In the genomic region with DNA sequence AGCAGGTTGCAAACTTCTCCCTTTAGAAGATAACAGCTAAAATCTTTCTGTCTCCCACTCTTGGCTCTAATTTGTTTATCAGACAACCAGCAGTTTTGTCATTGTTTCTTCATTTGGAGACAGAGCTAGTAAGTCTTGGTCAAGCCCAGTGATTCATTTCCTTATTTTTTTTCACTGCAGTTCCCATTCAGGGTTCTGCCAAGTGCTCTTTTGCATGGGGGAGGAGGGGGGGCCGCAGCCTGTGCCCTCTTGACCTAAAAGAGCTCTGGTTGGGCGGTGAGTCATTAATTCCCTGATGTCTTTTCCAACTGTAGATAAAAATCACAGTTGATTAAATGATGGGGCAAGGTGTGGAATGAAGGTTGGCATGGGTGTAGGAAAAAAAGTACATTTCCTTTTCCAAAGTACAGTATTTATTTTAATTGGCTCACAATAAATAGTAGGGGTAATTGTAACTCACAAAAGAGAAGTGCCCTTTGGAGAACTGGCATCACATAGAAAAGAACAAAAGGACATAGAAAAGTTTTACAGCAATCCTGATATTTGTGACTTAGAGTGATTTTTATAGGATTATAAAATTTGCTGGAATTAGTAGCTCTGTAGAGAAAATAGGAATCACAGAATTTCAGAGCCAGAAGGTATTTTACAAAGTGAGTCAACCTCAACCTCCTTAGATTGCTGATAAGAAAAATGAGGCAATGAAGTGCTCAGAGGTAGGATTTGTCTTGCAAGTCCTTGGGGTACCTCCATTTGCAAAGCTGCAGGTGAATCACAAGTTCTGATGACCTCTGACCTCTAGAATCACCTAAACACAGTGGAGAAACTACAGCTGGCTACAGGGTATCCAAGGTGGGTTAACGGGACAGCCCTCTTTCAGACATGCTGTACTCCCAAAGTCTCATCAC, we compare ENCODE assay signal across 8 cellular contexts.
DNase-seq lines count a peak whose midpoint lies in the region; ATAC-seq, FAIRE-seq and TF ChIP-seq lines count a peak whose summit lies in the region.

No MANE protein-coding gene starts in this region.

- intact Hi-C loops in Right ventricle myocardium inferior (cut with DNase I): no loop called here
- intact Hi-C loops in sigmoid colon (cut with DNase I): no loop called here

- no peaks in the 10 kb centered on the region for H3K36me3 ChIP-seq in sigmoid colon

- FAIRE-seq in A549 (lab: Jason Lieb, UNC): no peak

- no peaks in the 10 kb centered on the region for H3K9me3 Mint-ChIP-seq in endothelial cell (ENCODE audit: unreplicated experiment)

- peak; percentile 67 to 96 for DNase-seq in A549 (ENCODE audit: low read depth in 1 of 2, low spot score in 1 of 2)
- peak; percentile 79 for DNase-seq in HS-5 (ENCODE audit: low read depth)
- peak; percentile 67 for DNase-seq in T1000 (lab: John Stamatoyannopoulos, UW)
- peak; percentile 84 for DNase-seq in Right ventricle myocardium inferior (ENCODE audit: missing footprints)
- peak; percentile 84 for DNase-seq in sigmoid colon
- DNase-seq in endothelial cell (ENCODE audit: low spot score): no peak
- DNase-seq in germinal center (ENCODE audit: low spot score): no peak

- H3K4me3 ChIP-seq in A549 (no peak overlapping the region), sigmoid colon (no peak overlapping the region)

- TF ChIP-seq CTCF in A549 (IDR thresholded peaks at IDR 0.05) (no peak), sigmoid colon (IDR thresholded peaks at IDR 0.05) (no peak), endothelial cell (IDR thresholded peaks at IDR 0.05; ENCODE audit: unreplicated experiment) (no peak)

- 3% methylated on average over 3 of the region's 3 CpGs for WGBS in A549 (ENCODE audit: missing lambda C conversion rate)
- 17 to 33% methylated on average over 3 of the region's 3 CpGs for WGBS in sigmoid colon, 2 donors

- POLR2A ChIA-PET in A549 (lab: Yijun Ruan, JAX): interaction anchor here (0.6 to 2.3 kb wide), 15 partner anchors 9 to 240 kb away, joined by 3 to 36 read pairs (median 4); no protein-coding TSS in a partner anchor

- H3K4me1 ChIP-seq in A549: peaks cover 59% of the 10 kb centered on the region
- peaks cover 0 to 49% (median 20%) of the 10 kb centered on the region in 4 donors for H3K4me1 ChIP-seq in sigmoid colon

- TF ChIP-seq RAD21 in A549 (conservative IDR thresholded peaks at IDR 0.05 in 1 of 2, IDR thresholded peaks at IDR 0.05 in 1 of 2): peak; percentile 37 to 58

- TF ChIP-seq POLR2A in A549 (IDR thresholded peaks at IDR 0.05; ENCODE audit: low read length): no peak
- TF ChIP-seq POLR2A in sigmoid colon (IDR thresholded peaks at IDR 0.05): no peak

- H3K36me3 Mint-ChIP-seq in endothelial cell (ENCODE audit: low read depth, unreplicated experiment): no peaks in the 10 kb centered on the region

- H3K4me3 Mint-ChIP-seq in endothelial cell (ENCODE audit: unreplicated experiment): no peak overlapping the region

- ATAC-seq in A549 (peak; percentile 87 to 92), Right ventricle myocardium inferior (peak; percentile 82), GM21786 (IDR thresholded peaks at IDR 0.05; ENCODE audit: unreplicated experiment) (no peak)

- H3K4me1 Mint-ChIP-seq in endothelial cell (ENCODE audit: unreplicated experiment): peaks cover 19% of the 10 kb centered on the region

- CTCF ChIA-PET in A549 (lab: Yijun Ruan, JAX): interaction anchor here (0.7 to 2.2 kb wide), 8 partner anchors 9 to 65 kb away, joined by 3 to 18 read pairs (median 4); no protein-coding TSS in a partner anchor

- H3K9me3 ChIP-seq in A549 (peaks cover 13% of the 10 kb centered on the region), sigmoid colon (no peaks in the 10 kb centered on the region)

- no peaks in the 10 kb centered on the region for H3K27me3 ChIP-seq in sigmoid colon

- H3K27ac ChIP-seq in A549 (peak overlapping the region; percentile 93 to 100), sigmoid colon (peak overlapping the region in 3 of 4 donors; percentile 7 to 45 (median 41))

- TF ChIP-seq EP300 in A549 (IDR thresholded peaks at IDR 0.05) (peak; percentile 92 to 96; a peak in 4 of 5 replicates), sigmoid colon (IDR thresholded peaks at IDR 0.05) (no peak)

- H3K27me3 Mint-ChIP-seq in endothelial cell (ENCODE audit: unreplicated experiment): peaks cover 5% of the 10 kb centered on the region

- H3K27ac Mint-ChIP-seq in endothelial cell (ENCODE audit: unreplicated experiment): no peak overlapping the region

- H3K4me2 ChIP-seq in A549: peak overlapping the region; percentile 75

TF ChIP-seq in A549, 52 proteins besides CTCF, POLR2A, EP300 and RAD21 (continues in another document):
- TF ChIP-seq, protein P1, sequence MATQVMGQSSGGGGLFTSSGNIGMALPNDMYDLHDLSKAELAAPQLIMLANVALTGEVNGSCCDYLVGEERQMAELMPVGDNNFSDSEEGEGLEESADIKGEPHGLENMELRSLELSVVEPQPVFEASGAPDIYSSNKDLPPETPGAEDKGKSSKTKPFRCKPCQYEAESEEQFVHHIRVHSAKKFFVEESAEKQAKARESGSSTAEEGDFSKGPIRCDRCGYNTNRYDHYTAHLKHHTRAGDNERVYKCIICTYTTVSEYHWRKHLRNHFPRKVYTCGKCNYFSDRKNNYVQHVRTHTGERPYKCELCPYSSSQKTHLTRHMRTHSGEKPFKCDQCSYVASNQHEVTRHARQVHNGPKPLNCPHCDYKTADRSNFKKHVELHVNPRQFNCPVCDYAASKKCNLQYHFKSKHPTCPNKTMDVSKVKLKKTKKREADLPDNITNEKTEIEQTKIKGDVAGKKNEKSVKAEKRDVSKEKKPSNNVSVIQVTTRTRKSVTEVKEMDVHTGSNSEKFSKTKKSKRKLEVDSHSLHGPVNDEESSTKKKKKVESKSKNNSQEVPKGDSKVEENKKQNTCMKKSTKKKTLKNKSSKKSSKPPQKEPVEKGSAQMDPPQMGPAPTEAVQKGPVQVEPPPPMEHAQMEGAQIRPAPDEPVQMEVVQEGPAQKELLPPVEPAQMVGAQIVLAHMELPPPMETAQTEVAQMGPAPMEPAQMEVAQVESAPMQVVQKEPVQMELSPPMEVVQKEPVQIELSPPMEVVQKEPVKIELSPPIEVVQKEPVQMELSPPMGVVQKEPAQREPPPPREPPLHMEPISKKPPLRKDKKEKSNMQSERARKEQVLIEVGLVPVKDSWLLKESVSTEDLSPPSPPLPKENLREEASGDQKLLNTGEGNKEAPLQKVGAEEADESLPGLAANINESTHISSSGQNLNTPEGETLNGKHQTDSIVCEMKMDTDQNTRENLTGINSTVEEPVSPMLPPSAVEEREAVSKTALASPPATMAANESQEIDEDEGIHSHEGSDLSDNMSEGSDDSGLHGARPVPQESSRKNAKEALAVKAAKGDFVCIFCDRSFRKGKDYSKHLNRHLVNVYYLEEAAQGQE (IDR thresholded peaks at IDR 0.05): no peak
- TF ChIP-seq, protein P2, sequence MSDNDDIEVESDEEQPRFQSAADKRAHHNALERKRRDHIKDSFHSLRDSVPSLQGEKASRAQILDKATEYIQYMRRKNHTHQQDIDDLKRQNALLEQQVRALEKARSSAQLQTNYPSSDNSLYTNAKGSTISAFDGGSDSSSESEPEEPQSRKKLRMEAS (IDR thresholded peaks at IDR 0.05): peak; percentile 79
- TF ChIP-seq, protein P3, sequence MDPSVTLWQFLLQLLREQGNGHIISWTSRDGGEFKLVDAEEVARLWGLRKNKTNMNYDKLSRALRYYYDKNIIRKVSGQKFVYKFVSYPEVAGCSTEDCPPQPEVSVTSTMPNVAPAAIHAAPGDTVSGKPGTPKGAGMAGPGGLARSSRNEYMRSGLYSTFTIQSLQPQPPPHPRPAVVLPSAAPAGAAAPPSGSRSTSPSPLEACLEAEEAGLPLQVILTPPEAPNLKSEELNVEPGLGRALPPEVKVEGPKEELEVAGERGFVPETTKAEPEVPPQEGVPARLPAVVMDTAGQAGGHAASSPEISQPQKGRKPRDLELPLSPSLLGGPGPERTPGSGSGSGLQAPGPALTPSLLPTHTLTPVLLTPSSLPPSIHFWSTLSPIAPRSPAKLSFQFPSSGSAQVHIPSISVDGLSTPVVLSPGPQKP (IDR thresholded peaks at IDR 0.05; ENCODE audit: low read depth, low read length): no peak
- TF ChIP-seq NFE2L2 (conservative IDR thresholded peaks at IDR 0.05; ENCODE audit: low read length): no peak
- peak; percentile 89; the same call in 1 of the 2 replicates for TF ChIP-seq HOXB13 (CRISPR knock-in tag; IDR thresholded peaks at IDR 0.05; ENCODE audit: low read depth)
- TF ChIP-seq RNF2 (IDR thresholded peaks at IDR 0.05; ENCODE audit: borderline replicate concordance, low read depth): no peak
- TF ChIP-seq JUN (IDR thresholded peaks at IDR 0.05): peak; percentile 89
- TF ChIP-seq, protein P4, sequence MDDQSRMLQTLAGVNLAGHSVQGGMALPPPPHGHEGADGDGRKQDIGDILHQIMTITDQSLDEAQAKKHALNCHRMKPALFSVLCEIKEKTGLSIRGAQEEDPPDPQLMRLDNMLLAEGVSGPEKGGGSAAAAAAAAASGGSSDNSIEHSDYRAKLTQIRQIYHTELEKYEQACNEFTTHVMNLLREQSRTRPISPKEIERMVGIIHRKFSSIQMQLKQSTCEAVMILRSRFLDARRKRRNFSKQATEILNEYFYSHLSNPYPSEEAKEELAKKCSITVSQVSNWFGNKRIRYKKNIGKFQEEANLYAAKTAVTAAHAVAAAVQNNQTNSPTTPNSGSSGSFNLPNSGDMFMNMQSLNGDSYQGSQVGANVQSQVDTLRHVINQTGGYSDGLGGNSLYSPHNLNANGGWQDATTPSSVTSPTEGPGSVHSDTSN (IDR thresholded peaks at IDR 0.05): peak; percentile 63
- TF ChIP-seq FOXS1 (CRISPR knock-in tag; IDR thresholded peaks at IDR 0.05): no peak
- TF ChIP-seq SMC3 (IDR thresholded peaks at IDR 0.05): peak; percentile 41; the same call in 2 of the 3 replicates
- peak; percentile 75 to 90 for TF ChIP-seq CEBPB (IDR thresholded peaks at IDR 0.05)
- TF ChIP-seq, protein P5, sequence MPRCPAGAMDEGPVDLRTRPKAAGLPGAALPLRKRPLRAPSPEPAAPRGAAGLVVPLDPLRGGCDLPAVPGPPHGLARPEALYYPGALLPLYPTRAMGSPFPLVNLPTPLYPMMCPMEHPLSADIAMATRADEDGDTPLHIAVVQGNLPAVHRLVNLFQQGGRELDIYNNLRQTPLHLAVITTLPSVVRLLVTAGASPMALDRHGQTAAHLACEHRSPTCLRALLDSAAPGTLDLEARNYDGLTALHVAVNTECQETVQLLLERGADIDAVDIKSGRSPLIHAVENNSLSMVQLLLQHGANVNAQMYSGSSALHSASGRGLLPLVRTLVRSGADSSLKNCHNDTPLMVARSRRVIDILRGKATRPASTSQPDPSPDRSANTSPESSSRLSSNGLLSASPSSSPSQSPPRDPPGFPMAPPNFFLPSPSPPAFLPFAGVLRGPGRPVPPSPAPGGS (IDR thresholded peaks at IDR 0.05): peak; percentile 77; the same call in 1 of the 3 replicates
- TF ChIP-seq EHMT2 (IDR thresholded peaks at IDR 0.05; ENCODE audit: low read depth): no peak

Comparison
In these comparisons a context has a peak if more than half of its experiments do, and no peak if none do; other contexts are left out.
1. DNase-seq: peak in A549 (2 of 2), HS-5 (single experiment), T1000 (single experiment), Right ventricle myocardium inferior (single experiment) and sigmoid colon (single experiment); none in endothelial cell (single experiment) and germinal center (single experiment).